19 cellular contexts compared by ENCODE assay signal in genomic region chr6:168914070-168914469, GRCh38.
A peak's percentile ranks its signal among the peaks of the same experiment; 100 is the strongest.
DNase-seq lines count a peak whose midpoint lies in the region; ATAC-seq and TF ChIP-seq lines count a peak whose summit lies in the region.
"Had no signal": no experiment of that assay in that cellular context is flagged by ENCODE, and none has a peak within 500 bp of the region (broad histone marks: within the 10 kb centered on the region; RNA-seq: fewer than 3 reads in every experiment).

No MANE protein-coding gene starts in this region.

- H3K27ac Mint-ChIP-seq in activated CD8-positive, alpha-beta memory T cell treated with anti-CD3 and anti-CD28 coated beads, Interleukin-2, amount 10 ng/mL, durations not matched to agents 7 days and 5 days = no peak overlapping the region
- H3K27ac Mint-ChIP-seq: B cell; CD4-positive, alpha-beta T cell; CD8-positive, alpha-beta T cell had no signal

- TF ChIP-seq EP300 in stomach (IDR thresholded peaks at IDR 0.05) = no peak

- H3K4me3 ChIP-seq in stomach (no peak overlapping the region), hepatocyte (no peak overlapping the region)
- H3K4me3 ChIP-seq: A549; BLaER1 treated with 17β-estradiol and CSF1 and Interleukin-3, amounts not matched to agents 10 nM and 100 nM had no signal

- H3K4me1 ChIP-seq in stomach (peaks cover 30 to 37% (median 34%) of the 10 kb centered on the region in 4 donors), hepatocyte (ENCODE audit: insufficient read depth) (peaks cover 24% of the 10 kb centered on the region)
- H3K4me1 ChIP-seq: A549 had no signal

- H2AFZ ChIP-seq in hepatocyte = no peak overlapping the region

- TF ChIP-seq CTCF in stomach (IDR thresholded peaks at IDR 0.05) (no peak), hepatocyte (IDR thresholded peaks at IDR 0.05; ENCODE audit: poor library complexity) (no peak)

- peaks cover under 1% of the 10 kb centered on the region for H3K27me3 Mint-ChIP-seq in activated CD8-positive, alpha-beta memory T cell treated with anti-CD3 and anti-CD28 coated beads, Interleukin-2, amount 10 ng/mL, durations not matched to agents 7 days and 5 days
- H3K27me3 Mint-ChIP-seq: B cell; CD4-positive, alpha-beta T cell had no signal

- intact Hi-C loops in stomach (cut with DNase I; ENCODE audit: low total_unique reads) = no loop called here

- no peaks in the 10 kb centered on the region for H3K27me3 ChIP-seq in stomach
- no peaks in the 10 kb centered on the region for H3K27me3 ChIP-seq in hepatocyte
- H3K27me3 ChIP-seq: BLaER1 treated with 17β-estradiol and CSF1 and Interleukin-3, amounts not matched to agents 10 nM and 100 nM had no signal

- no peaks in the 10 kb centered on the region for H3K9me3 ChIP-seq in stomach
- H3K9me3 ChIP-seq in hepatocyte (ENCODE audit: low read depth) = no peaks in the 10 kb centered on the region
- H3K9me3 ChIP-seq: A549, Caco-2 had no signal

- CTCF ChIA-PET in activated CD8-positive, alpha-beta memory T cell treated with anti-CD3 and anti-CD28 coated beads, Interleukin-2, amount 10 ng/mL, durations not matched to agents 7 days and 5 days (lab: Charles Lee) = no interaction called here

- peak; percentile 9 for DNase-seq in activated CD8-positive, alpha-beta memory T cell treated with anti-CD3 and anti-CD28 coated beads, Interleukin-2, amount 10 ng/mL, durations not matched to agents 7 days and 5 days
- no peak for DNase-seq in activated CD8-positive, alpha-beta memory T cell treated with anti-CD3 and anti-CD28 coated beads for 24 hours
- DNase-seq in islet precursor cell (peak; percentile 44), stomach (no peak), OCI-M1 (lab: John Stamatoyannopoulos, UW) (no peak), hepatocyte (ENCODE audit: low spot score) (no peak), SIG-M5 (lab: John Stamatoyannopoulos, UW) (no peak)
- DNase-seq: AML-193; Calu3; CD4-positive, alpha-beta T cell; CD8-positive, alpha-beta T cell; DMS79 treated with DMSO at 0.1 percent for 48 hours; GF-D8 had no signal

- no peak for TF ChIP-seq POLR2A in stomach (IDR thresholded peaks at IDR 0.05)

- H3K9me2 ChIP-seq in hepatocyte (replicated peaks; ENCODE audit: insufficient read depth) = no peaks in the 10 kb centered on the region

- no peaks in the 10 kb centered on the region for H3K79me2 ChIP-seq in hepatocyte

- H3K9me3 Mint-ChIP-seq in activated CD8-positive, alpha-beta memory T cell treated with anti-CD3 and anti-CD28 coated beads, Interleukin-2, amount 10 ng/mL, durations not matched to agents 7 days and 5 days (ENCODE audit: low read depth) = peaks cover 7% of the 10 kb centered on the region
- H3K9me3 Mint-ChIP-seq: CD4-positive, alpha-beta T cell; CD8-positive, alpha-beta T cell had no signal

- no peak for ATAC-seq in activated CD8-positive, alpha-beta memory T cell treated with anti-CD3 and anti-CD28 coated beads, Interleukin-2, amount 10 ng/mL, durations not matched to agents 7 days and 5 days
- ATAC-seq: A549; CD8-positive, alpha-beta T cell had no signal

- no peak overlapping the region for H3K4me3 Mint-ChIP-seq in activated CD8-positive, alpha-beta memory T cell treated with anti-CD3 and anti-CD28 coated beads, Interleukin-2, amount 10 ng/mL, durations not matched to agents 7 days and 5 days
- H3K4me3 Mint-ChIP-seq: B cell; CD4-positive, alpha-beta T cell; CD8-positive, alpha-beta T cell had no signal

- no peak overlapping the region for H3K4me2 ChIP-seq in hepatocyte
- H3K4me2 ChIP-seq: A549; BLaER1 treated with 17β-estradiol and CSF1 and Interleukin-3, amounts not matched to agents 10 nM and 100 nM had no signal

- H3K4me1 Mint-ChIP-seq in activated CD8-positive, alpha-beta memory T cell treated with anti-CD3 and anti-CD28 coated beads, Interleukin-2, amount 10 ng/mL, durations not matched to agents 7 days and 5 days = peaks cover under 1% of the 10 kb centered on the region
- H3K4me1 Mint-ChIP-seq: B cell had no signal

- WGBS in stomach, 5 donors = 90 to 95% (median 94%) methylated on average over 10 of the region's 10 CpGs
- WGBS in hepatocyte (ENCODE audit: low lambda C conversion rate, missing lambda C conversion rate) = 96% methylated on average over 10 of the region's 10 CpGs

- H3K36me3 ChIP-seq in stomach = no peaks in the 10 kb centered on the region
- no peaks in the 10 kb centered on the region for H3K36me3 ChIP-seq in hepatocyte (replicated peaks; ENCODE audit: insufficient read depth, low read depth)
- H3K36me3 ChIP-seq: BLaER1 treated with 17β-estradiol and CSF1 and Interleukin-3, amounts not matched to agents 10 nM and 100 nM had no signal

- H3K27ac ChIP-seq in stomach (peak overlapping the region in 3 of 5 donors; percentile 49 to 69 (median 65)), hepatocyte (no peak overlapping the region)
- H3K27ac ChIP-seq: 22Rv1; A549; BLaER1 treated with 17β-estradiol and CSF1 and Interleukin-3, amounts not matched to agents 10 nM and 100 nM; C4-2B had no signal

- no peaks in the 10 kb centered on the region for H3K36me3 Mint-ChIP-seq in activated CD8-positive, alpha-beta memory T cell treated with anti-CD3 and anti-CD28 coated beads, Interleukin-2, amount 10 ng/mL, durations not matched to agents 7 days and 5 days
- H3K36me3 Mint-ChIP-seq: CD8-positive, alpha-beta T cell had no signal

- no peaks in the 10 kb centered on the region for H4K20me1 ChIP-seq in hepatocyte (ENCODE audit: insufficient read depth, poor library complexity, severe bottlenecking)
- H4K20me1 ChIP-seq: BLaER1 treated with 17β-estradiol and CSF1 and Interleukin-3, amounts not matched to agents 10 nM and 100 nM had no signal

Comparison
In these comparisons a context has a peak if more than half of its experiments do, and no peak if none do; other contexts are left out.
1. DNase-seq: peak in activated CD8-positive, alpha-beta memory T cell treated with anti-CD3 and anti-CD28 coated beads, Interleukin-2, amount 10 ng/mL, durations not matched to agents 7 days and 5 days (single experiment) and islet precursor cell (single experiment); none in activated CD8-positive, alpha-beta memory T cell treated with anti-CD3 and anti-CD28 coated beads for 24 hours (single experiment), stomach (single experiment), OCI-M1 (single experiment), hepatocyte (single experiment) and SIG-M5 (single experiment).